In the genomic region with DNA sequence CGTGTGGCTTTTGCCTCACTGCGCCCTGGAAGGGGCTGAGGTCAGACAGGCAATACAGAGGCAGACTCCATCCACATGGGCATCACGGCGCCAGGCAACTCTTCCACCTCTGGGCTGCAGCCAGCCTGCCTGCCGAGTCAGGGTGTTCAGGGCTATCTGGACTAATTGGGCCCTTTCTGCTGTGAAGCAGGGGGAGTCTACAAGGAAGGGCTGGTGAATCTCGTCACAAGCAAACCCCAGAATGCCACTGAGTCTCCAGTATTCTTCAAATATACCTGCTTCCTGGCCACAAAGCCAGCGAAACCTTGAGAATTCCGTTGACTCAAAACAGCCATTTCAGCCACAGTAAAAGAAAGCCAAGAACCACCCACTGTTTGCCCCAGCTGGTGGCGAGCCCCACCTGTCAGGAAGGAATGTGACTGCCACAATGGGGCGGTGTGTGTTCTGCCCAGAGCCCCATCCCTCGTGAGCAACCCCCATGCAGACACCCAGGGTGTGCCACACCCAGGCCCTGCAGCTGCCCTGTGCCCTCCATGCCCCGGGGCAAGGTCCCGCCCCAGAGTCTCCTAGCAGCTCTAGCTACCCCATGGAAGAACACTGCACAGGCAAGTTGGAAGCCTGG, we compare ENCODE assay signal across 7 cellular contexts.
DNase-seq lines count a peak whose midpoint lies in the region; ATAC-seq and TF ChIP-seq lines count a peak whose summit lies in the region.

No MANE protein-coding gene starts in this region.

- H3K27ac Mint-ChIP-seq in activated CD4-positive, alpha-beta T cell treated with anti-CD3 and anti-CD28 coated beads, Interleukin-2, amount 10 ng/mL, durations not matched to agents 24 days and 14 days, result peak overlapping the region; percentile 34
- no peak overlapping the region for H3K27ac Mint-ChIP-seq in Caco-2 (ENCODE audit: unreplicated experiment)

- peaks cover 0 to 16% (median 13%) of the 10 kb centered on the region in 4 donors for H3K36me3 ChIP-seq in upper lobe of left lung
- H3K36me3 ChIP-seq in Caco-2 (ENCODE audit: control insufficient read depth, insufficient read depth, low read length), result no peaks in the 10 kb centered on the region

- H3K4me1 ChIP-seq in upper lobe of left lung, result peaks cover 41 to 62% (median 48%) of the 10 kb centered on the region in 4 donors
- H3K4me1 ChIP-seq in Caco-2, result 0 out of 2 replicates have a peak, but pooled peaks cover 4% of the 10 kb centered on the region

- POLR2A ChIA-PET in Caco-2 (lab: Charles Lee), result no interaction called here

- no peaks in the 10 kb centered on the region for H3K9me3 Mint-ChIP-seq in activated CD4-positive, alpha-beta T cell treated with anti-CD3 and anti-CD28 coated beads, Interleukin-2, amount 10 ng/mL, durations not matched to agents 24 days and 14 days
- H3K9me3 Mint-ChIP-seq in Caco-2 (ENCODE audit: unreplicated experiment), result no peaks in the 10 kb centered on the region

- H3K9me3 ChIP-seq in upper lobe of left lung, result no peaks in the 10 kb centered on the region
- no peaks in the 10 kb centered on the region for H3K9me3 ChIP-seq in Caco-2

- DNase-seq in activated CD4-positive, alpha-beta T cell treated with anti-CD3 and anti-CD28 coated beads, Interleukin-2, amount 10 ng/mL, durations not matched to agents 24 days and 14 days, result peak; percentile 82
- DNase-seq in upper lobe of left lung (peak; percentile 61 to 64), NCI-H82 (lab: John Stamatoyannopoulos, UW) (no peak), Caco-2 (no peak)

- 57 to 74% methylated on average over 11 to 13 of the region's 13 CpGs for WGBS in upper lobe of left lung, 2 donors

- TF ChIP-seq POLR2A in upper lobe of left lung (IDR thresholded peaks at IDR 0.05), result no peak

- CTCF ChIA-PET in Caco-2 (lab: Charles Lee), result no interaction called here

- no peak for TF ChIP-seq EP300 in upper lobe of left lung (IDR thresholded peaks at IDR 0.05)

- peak overlapping the region; percentile 34 for H3K4me3 Mint-ChIP-seq in activated CD4-positive, alpha-beta T cell treated with anti-CD3 and anti-CD28 coated beads, Interleukin-2, amount 10 ng/mL, durations not matched to agents 24 days and 14 days
- no peak overlapping the region for H3K4me3 Mint-ChIP-seq in Caco-2 (ENCODE audit: unreplicated experiment)

- peaks cover 24% of the 10 kb centered on the region for H3K4me1 Mint-ChIP-seq in activated CD4-positive, alpha-beta T cell treated with anti-CD3 and anti-CD28 coated beads, Interleukin-2, amount 10 ng/mL, durations not matched to agents 24 days and 14 days
- H3K4me1 Mint-ChIP-seq in Caco-2 (ENCODE audit: low read depth, unreplicated experiment), result no peaks in the 10 kb centered on the region

- ATAC-seq in GM19324 (IDR thresholded peaks at IDR 0.05; ENCODE audit: low FRiP score, unreplicated experiment) (peak; percentile 52), HG03025 (IDR thresholded peaks at IDR 0.05; ENCODE audit: low FRiP score, unreplicated experiment) (peak; percentile 54), upper lobe of left lung (ENCODE audit: low FRiP score in 2 of 2) (peak; percentile 14 to 39)

- H3K4me3 ChIP-seq in upper lobe of left lung (no peak overlapping the region), Caco-2 (ENCODE audit: low read depth, low read length) (no peak overlapping the region)

- TF ChIP-seq CTCF in upper lobe of left lung (IDR thresholded peaks at IDR 0.05) (no peak), Caco-2 (IDR thresholded peaks at IDR 0.05; ENCODE audit: insufficient read depth in 1 of 2, low read depth in 1 of 2, low read length in 1 of 2, severe bottlenecking in 1 of 2, unreplicated experiment in 1 of 2) (no peak)

- no TSS peak for BruUV-seq in Caco-2 (replicated peaks; lab: Mats Ljungman, UMichigan)

- no peaks in the 10 kb centered on the region for H3K27me3 ChIP-seq in layer of hippocampus (ENCODE audit: control insufficient read depth, insufficient read depth, low read length)
- no peaks in the 10 kb centered on the region for H3K27me3 ChIP-seq in upper lobe of left lung
- H3K27me3 ChIP-seq in Caco-2 (replicated peaks; ENCODE audit: control insufficient read depth, insufficient read depth, low read length), result no peaks in the 10 kb centered on the region

- H3K27ac ChIP-seq in layer of hippocampus (ENCODE audit: low read depth, low read length) (peak overlapping the region; percentile 49), upper lobe of left lung (peak overlapping the region in 3 of 4 donors; percentile 61 to 76 (median 64))

- intact Hi-C loops in activated CD4-positive, alpha-beta T cell treated with anti-CD3 and anti-CD28 coated beads, Interleukin-2, amount 10 ng/mL, durations not matched to agents 24 days and 14 days (cut with micrococcal nuclease), result loop anchor here (1.0 to 10.0 kb wide), 6 partner anchors 13 to 438 kb away; no protein-coding TSS in a partner anchor
- intact Hi-C loops in Caco-2 (cut with micrococcal nuclease; ENCODE audit: unreplicated experiment), result no loop called here

- H3K36me3 Mint-ChIP-seq in activated CD4-positive, alpha-beta T cell treated with anti-CD3 and anti-CD28 coated beads, Interleukin-2, amount 10 ng/mL, durations not matched to agents 24 days and 14 days (ENCODE audit: low read depth), result peaks cover 20% of the 10 kb centered on the region
- no peaks in the 10 kb centered on the region for H3K36me3 Mint-ChIP-seq in Caco-2 (ENCODE audit: insufficient read depth, unreplicated experiment)

- peaks cover 7% of the 10 kb centered on the region for H3K27me3 Mint-ChIP-seq in activated CD4-positive, alpha-beta T cell treated with anti-CD3 and anti-CD28 coated beads, Interleukin-2, amount 10 ng/mL, durations not matched to agents 24 days and 14 days
- no peaks in the 10 kb centered on the region for H3K27me3 Mint-ChIP-seq in Caco-2 (ENCODE audit: insufficient read depth, unreplicated experiment)

Comparison
In these comparisons a context has a peak if more than half of its experiments do, and no peak if none do; other contexts are left out.
1. DNase-seq: peak in activated CD4-positive, alpha-beta T cell treated with anti-CD3 and anti-CD28 coated beads, Interleukin-2, amount 10 ng/mL, durations not matched to agents 24 days and 14 days (single experiment) and upper lobe of left lung (2 of 2); none in NCI-H82 (single experiment) and Caco-2 (0 of 2).
2. Peak in every context shown above with its lines, with median percentiles within 50 percentile points of each other: ATAC-seq.